21 cellular contexts compared by ENCODE assay signal in genomic region chr6:8277769-8278168, GRCh38.
A peak's percentile ranks its signal among the peaks of the same experiment; 100 is the strongest.
DNase-seq lines count a peak whose midpoint lies in the region; TF ChIP-seq lines count a peak whose summit lies in the region.
"Had no signal": no experiment of that assay in that cellular context is flagged by ENCODE, and none has a peak within 500 bp of the region (broad histone marks: within the 10 kb centered on the region; RNA-seq: fewer than 3 reads in every experiment).

No MANE protein-coding gene starts in this region.

- no peaks in the 10 kb centered on the region for H4K20me1 ChIP-seq in neural progenitor cell (ENCODE audit: low read depth)

- peaks cover 9% of the 10 kb centered on the region for H3K4me1 ChIP-seq in endodermal cell (ENCODE audit: control insufficient read depth, insufficient read depth, low read length)
- H3K4me1 ChIP-seq in neural progenitor cell = peaks cover 10% of the 10 kb centered on the region
- H3K4me1 ChIP-seq: thyroid gland had no signal

- H3K36me3 ChIP-seq in endodermal cell (ENCODE audit: control insufficient read depth, insufficient read depth, low read length) = no peaks in the 10 kb centered on the region
- no peaks in the 10 kb centered on the region for H3K36me3 ChIP-seq in neural progenitor cell
- H3K36me3 ChIP-seq: thyroid gland had no signal

- H3F3A ChIP-seq in neural progenitor cell (ENCODE audit: low read depth) = no peaks in the 10 kb centered on the region

- TF ChIP-seq CTCF in endodermal cell (conservative IDR thresholded peaks at IDR 0.05) = no peak
- TF ChIP-seq CTCF in neural progenitor cell (IDR thresholded peaks at IDR 0.05) = no peak

- peaks cover 30% of the 10 kb centered on the region for H3K27me3 Mint-ChIP-seq in endodermal cell (ENCODE audit: insufficient read depth)
- peaks cover 5% of the 10 kb centered on the region for H3K27me3 Mint-ChIP-seq in neural progenitor cell (ENCODE audit: insufficient read depth, low read depth)

- H3K27ac ChIP-seq in endodermal cell (ENCODE audit: low read depth, low read length) = no peak overlapping the region
- no peak overlapping the region for H3K27ac ChIP-seq in neural progenitor cell
- H3K27ac ChIP-seq: thyroid gland had no signal

- H3K27me3 ChIP-seq in endodermal cell (ENCODE audit: control insufficient read depth, insufficient read depth, low read length, poor library complexity, severe bottlenecking) (peaks cover 12% of the 10 kb centered on the region), neural progenitor cell (no peaks in the 10 kb centered on the region)
- H3K27me3 ChIP-seq: thyroid gland had no signal

- no peak overlapping the region for H3K4me2 ChIP-seq in neural progenitor cell

- H3K9ac ChIP-seq in endodermal cell (ENCODE audit: extremely low read depth, low read length, poor library complexity, severe bottlenecking) (no peak overlapping the region), neural progenitor cell (no peak overlapping the region)

- H3K27ac Mint-ChIP-seq in endodermal cell = no peak overlapping the region
- H3K27ac Mint-ChIP-seq in neural progenitor cell = peak overlapping the region; percentile 82
- H3K27ac Mint-ChIP-seq: activated naive CD4-positive, alpha-beta T cell treated with anti-CD3 and anti-CD28 coated beads, Interleukin-2, amount 50 U/mL, for 24 hours; CD4-positive, alpha-beta T cell; memory B cell; T-helper 1 cell treated with Interleukin-12 subunit alpha and Interleukin-12 subunit beta and Interleukin-4 antibody, amounts not matched to agents 30 μg/mL and 1 μg/mL, for 36 hours had no signal

- no peaks in the 10 kb centered on the region for H3K79me2 ChIP-seq in neural progenitor cell (ENCODE audit: low read depth)

- H3K4me3 Mint-ChIP-seq in endodermal cell (no peak overlapping the region), neural progenitor cell (no peak overlapping the region)
- H3K4me3 Mint-ChIP-seq: activated naive CD4-positive, alpha-beta T cell treated with anti-CD3 and anti-CD28 coated beads, Interleukin-2, amount 50 U/mL, for 24 hours; activated T-cell treated with anti-CD3 and anti-CD28 coated beads, Interleukin-2, amount 50 U/mL, for 4 hours; CD4-positive, alpha-beta T cell; memory B cell; T-helper 1 cell treated with Interleukin-12 subunit alpha and Interleukin-12 subunit beta and Interleukin-4 antibody, amounts not matched to agents 30 μg/mL and 1 μg/mL, for 36 hours had no signal

- H3K4me3 ChIP-seq in Jurkat, Clone E6-1 (ENCODE audit: low read length) = no peak overlapping the region; the same call in 1 of the 2 replicates
- no peak overlapping the region for H3K4me3 ChIP-seq in endodermal cell (ENCODE audit: low read length)
- no peak overlapping the region for H3K4me3 ChIP-seq in neural progenitor cell
- H3K4me3 ChIP-seq: thyroid gland had no signal

- no peak overlapping the region for H2AFZ ChIP-seq in neural progenitor cell (replicated peaks)

- H3K9me3 ChIP-seq in endodermal cell (ENCODE audit: control insufficient read depth, low read length) (no peaks in the 10 kb centered on the region), neural progenitor cell (ENCODE audit: low read depth) (no peaks in the 10 kb centered on the region)
- H3K9me3 ChIP-seq: thyroid gland had no signal

- DNase-seq in Daoy (ENCODE audit: low read depth) (peak; percentile 13), endodermal cell (peak; percentile 61), neural progenitor cell (ENCODE audit: low spot score) (peak; percentile 8), NCI-H1105 (lab: John Stamatoyannopoulos, UW) (no peak), activated T-cell treated with anti-CD3 and anti-CD28 coated beads for 4 hours (no peak), RPMI8226 (no peak)
- DNase-seq in Jurkat, Clone E6-1 (ENCODE audit: low read depth, low spot score) = peak; percentile 46
- DNase-seq: activated T-cell treated with anti-CD3 and anti-CD28 coated beads, Interleukin-2, amount 50 U/mL, for 4 hours; cerebellar nuclear complex; effector CD4-positive, alpha-beta T cell; HCEC 1CT; kidney glomerular epithelial cell; NCI-H2171; NCI-H526 treated with DMSO at 0.1 percent for 48 hours; SIG-M5; thyroid gland had no signal

- H3K9me3 Mint-ChIP-seq in endodermal cell (peaks cover 2% of the 10 kb centered on the region), neural progenitor cell (no peaks in the 10 kb centered on the region)
- H3K9me3 Mint-ChIP-seq: activated naive CD4-positive, alpha-beta T cell treated with anti-CD3 and anti-CD28 coated beads, Interleukin-2, amount 50 U/mL, for 24 hours; activated T-cell treated with anti-CD3 and anti-CD28 coated beads, Interleukin-2, amount 50 U/mL, for 4 hours; naive thymus-derived CD8-positive, alpha-beta T cell; T-helper 1 cell treated with Interleukin-12 subunit alpha and Interleukin-12 subunit beta and Interleukin-4 antibody, amounts not matched to agents 30 μg/mL and 1 μg/mL, for 36 hours had no signal

- 69 to 73% methylated on average over 2 to 7 of the region's 7 CpGs for WGBS in endodermal cell (ENCODE audit: insufficient coverage in 1 of 2, insufficient read length in 1 of 2), 2 experiments

- H3K4me1 Mint-ChIP-seq in endodermal cell = peaks cover 20% of the 10 kb centered on the region
- peaks cover 29% of the 10 kb centered on the region for H3K4me1 Mint-ChIP-seq in neural progenitor cell
- H3K4me1 Mint-ChIP-seq: memory B cell had no signal

- no peaks in the 10 kb centered on the region for H3K36me3 Mint-ChIP-seq in endodermal cell (ENCODE audit: low read depth)
- H3K36me3 Mint-ChIP-seq in neural progenitor cell = no peaks in the 10 kb centered on the region
- H3K36me3 Mint-ChIP-seq: activated naive CD4-positive, alpha-beta T cell treated with anti-CD3 and anti-CD28 coated beads, Interleukin-2, amount 50 U/mL, for 24 hours; memory B cell; naive thymus-derived CD8-positive, alpha-beta T cell had no signal

Comparison
In these comparisons a context has a peak if more than half of its experiments do, and no peak if none do; other contexts are left out.
1. DNase-seq: peak in Daoy (single experiment), Jurkat, Clone E6-1 (single experiment), endodermal cell (single experiment) and neural progenitor cell (single experiment); none in NCI-H1105 (single experiment), activated T-cell treated with anti-CD3 and anti-CD28 coated beads for 4 hours (single experiment) and RPMI8226 (single experiment).